Comparison of ENCODE assay signal across 1 cellular context in the genomic region with DNA sequence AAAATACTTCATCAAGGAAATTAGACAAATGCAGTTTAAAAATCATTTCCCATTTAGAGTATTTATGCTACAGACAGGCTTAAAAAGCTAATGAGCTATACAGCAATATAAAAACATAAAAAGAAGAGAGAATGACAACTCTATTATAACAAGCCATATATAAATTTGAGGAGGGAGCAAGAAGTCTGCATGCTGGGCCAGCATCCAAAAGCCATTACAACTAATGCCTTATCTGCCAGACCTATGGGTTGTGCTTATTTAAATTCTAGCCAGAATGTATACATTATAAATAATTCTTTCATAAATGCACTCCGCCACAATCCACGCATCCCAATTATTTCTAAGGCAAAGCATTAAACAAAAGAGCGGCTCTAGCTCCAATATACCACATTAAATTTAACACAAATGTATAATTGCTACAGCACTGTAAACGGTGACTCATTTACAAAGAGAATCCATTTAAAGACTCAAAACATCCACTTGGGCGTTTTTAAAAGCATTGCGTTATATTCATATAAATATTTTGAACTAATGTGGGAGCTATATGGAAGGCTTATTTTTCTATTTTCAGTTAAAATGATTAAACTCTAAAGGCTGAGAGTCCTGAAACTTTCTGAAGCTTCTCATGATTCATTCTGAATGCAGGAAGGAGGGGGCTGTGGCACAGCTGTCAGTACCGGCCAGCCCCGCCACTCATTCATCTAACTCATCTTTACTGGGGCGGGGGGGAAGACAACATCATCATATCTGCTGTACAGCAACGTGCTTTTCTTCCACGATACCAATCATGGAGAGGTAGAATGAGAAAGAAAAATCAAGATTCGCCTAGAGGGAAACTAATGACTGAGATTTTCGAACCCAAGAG.
TF ChIP-seq lines count a peak whose summit lies in the region.

No MANE protein-coding gene starts in this region.

TF ChIP-seq in GM12878, 131 proteins besides CTCF, POLR2A, EP300 and RAD21:
- TF ChIP-seq, protein P1, sequence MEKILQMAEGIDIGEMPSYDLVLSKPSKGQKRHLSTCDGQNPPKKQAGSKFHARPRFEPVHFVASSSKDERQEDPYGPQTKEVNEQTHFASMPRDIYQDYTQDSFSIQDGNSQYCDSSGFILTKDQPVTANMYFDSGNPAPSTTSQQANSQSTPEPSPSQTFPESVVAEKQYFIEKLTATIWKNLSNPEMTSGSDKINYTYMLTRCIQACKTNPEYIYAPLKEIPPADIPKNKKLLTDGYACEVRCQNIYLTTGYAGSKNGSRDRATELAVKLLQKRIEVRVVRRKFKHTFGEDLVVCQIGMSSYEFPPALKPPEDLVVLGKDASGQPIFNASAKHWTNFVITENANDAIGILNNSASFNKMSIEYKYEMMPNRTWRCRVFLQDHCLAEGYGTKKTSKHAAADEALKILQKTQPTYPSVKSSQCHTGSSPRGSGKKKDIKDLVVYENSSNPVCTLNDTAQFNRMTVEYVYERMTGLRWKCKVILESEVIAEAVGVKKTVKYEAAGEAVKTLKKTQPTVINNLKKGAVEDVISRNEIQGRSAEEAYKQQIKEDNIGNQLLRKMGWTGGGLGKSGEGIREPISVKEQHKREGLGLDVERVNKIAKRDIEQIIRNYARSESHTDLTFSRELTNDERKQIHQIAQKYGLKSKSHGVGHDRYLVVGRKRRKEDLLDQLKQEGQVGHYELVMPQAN (conservative IDR thresholded peaks at IDR 0.05): no peak
- TF ChIP-seq, protein P2, sequence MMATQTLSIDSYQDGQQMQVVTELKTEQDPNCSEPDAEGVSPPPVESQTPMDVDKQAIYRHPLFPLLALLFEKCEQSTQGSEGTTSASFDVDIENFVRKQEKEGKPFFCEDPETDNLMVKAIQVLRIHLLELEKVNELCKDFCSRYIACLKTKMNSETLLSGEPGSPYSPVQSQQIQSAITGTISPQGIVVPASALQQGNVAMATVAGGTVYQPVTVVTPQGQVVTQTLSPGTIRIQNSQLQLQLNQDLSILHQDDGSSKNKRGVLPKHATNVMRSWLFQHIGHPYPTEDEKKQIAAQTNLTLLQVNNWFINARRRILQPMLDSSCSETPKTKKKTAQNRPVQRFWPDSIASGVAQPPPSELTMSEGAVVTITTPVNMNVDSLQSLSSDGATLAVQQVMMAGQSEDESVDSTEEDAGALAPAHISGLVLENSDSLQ (IDR thresholded peaks at IDR 0.05): peak; percentile 35; the same call in 1 of the 2 replicates
